Comparison of ENCODE assay signal across 8 cellular contexts in genomic region chr4:121696140-121696640, GRCh38. TPM values are rescaled to one million over a fixed set of nuclear protein-coding genes. Genes with fewer than 3 reads are reported as not detected.
DNase-seq lines count a peak whose midpoint lies in the region; ATAC-seq lines count a peak whose summit lies in the region.

No MANE protein-coding gene starts in this region.

- peaks cover 14 to 24% of the 10 kb centered on the region in 2 donors for H3K4me1 Mint-ChIP-seq in stimulated activated naive B cell treated with anti-CD40 and anti-IgM and Interleukin-4, amounts not matched to agents 10 μg/mL and 1 μg/mL and 100 μg/mL, for 72 hours

- no peaks in the 10 kb centered on the region for H3K9me3 Mint-ChIP-seq in stimulated activated naive B cell treated with anti-CD40 and anti-IgM and Interleukin-4, amounts not matched to agents 10 μg/mL and 1 μg/mL and 100 μg/mL, for 72 hours

- H3K27ac ChIP-seq in esophagus (ENCODE audit: low read depth in 2 of 2, low read length in 1 of 2): peak overlapping the region; percentile 90 to 97

- no peaks in the 10 kb centered on the region for H3K9me3 ChIP-seq in esophagus (ENCODE audit: control insufficient read depth in 2 of 2, insufficient read depth in 1 of 2, low read depth in 1 of 2, low read length in 1 of 2)

- peak overlapping the region; percentile 97 for H3K27ac Mint-ChIP-seq in stimulated activated naive B cell treated with anti-CD40 and anti-IgM and Interleukin-4, amounts not matched to agents 10 μg/mL and 1 μg/mL and 100 μg/mL, for 72 hours

- DNase-seq in NOMO-1 treated with dmso at 0.1 percent for 144 hours (lab: John Stamatoyannopoulos, UW; ENCODE audit: unreplicated experiment): peak; percentile 47
- DNase-seq in activated T-cell treated with anti-CD3 and anti-CD28 coated beads for 4 hours: peak; percentile 48
- peak; percentile 77 for DNase-seq in mucosa of gallbladder (ENCODE audit: low spot score)
- DNase-seq in stimulated activated naive B cell treated with anti-CD40 and anti-IgM and Interleukin-4, amounts not matched to agents 10 μg/mL and 1 μg/mL and 100 μg/mL, for 72 hours: peak; percentile 46

- 1% methylated on average over 28 of the region's 28 CpGs for WGBS in esophagus, 2 donors

- H3K4me3 Mint-ChIP-seq in stimulated activated naive B cell treated with anti-CD40 and anti-IgM and Interleukin-4, amounts not matched to agents 10 μg/mL and 1 μg/mL and 100 μg/mL, for 72 hours: peak overlapping the region; percentile 87 to 99

- peaks cover 10 to 17% of the 10 kb centered on the region in 2 donors for H3K36me3 Mint-ChIP-seq in stimulated activated naive B cell treated with anti-CD40 and anti-IgM and Interleukin-4, amounts not matched to agents 10 μg/mL and 1 μg/mL and 100 μg/mL, for 72 hours

- peak overlapping the region; percentile 83 for H3K4me3 ChIP-seq in GM08714 (ENCODE audit: low read length)
- peak overlapping the region; percentile 75 to 94 for H3K4me3 ChIP-seq in esophagus (ENCODE audit: low read depth in 1 of 2, low read length in 2 of 2)

- ATAC-seq in HG02642 (IDR thresholded peaks at IDR 0.05; ENCODE audit: poor library complexity, unreplicated experiment) (peak; percentile 33), GM18861 (IDR thresholded peaks at IDR 0.05; ENCODE audit: unreplicated experiment) (no peak)
- ATAC-seq in stimulated activated naive B cell treated with anti-CD40 and anti-IgM and Interleukin-4, amounts not matched to agents 10 μg/mL and 1 μg/mL and 100 μg/mL, for 72 hours (replicated peaks): peak; percentile 47 to 50

- H3K4me1 ChIP-seq in esophagus (ENCODE audit: control insufficient read depth in 2 of 2, insufficient read depth in 2 of 2, low read length in 1 of 2): no peaks in the 10 kb centered on the region

- H3K36me3 ChIP-seq in esophagus (ENCODE audit: control insufficient read depth in 2 of 2, insufficient read depth in 2 of 2, low read length in 1 of 2): no peaks in the 10 kb centered on the region

- no peaks in the 10 kb centered on the region for H3K27me3 ChIP-seq in esophagus (ENCODE audit: control insufficient read depth in 1 of 2, insufficient read depth in 2 of 2, low read length in 2 of 2)

- peaks cover 22 to 27% of the 10 kb centered on the region in 2 donors for H3K27me3 Mint-ChIP-seq in stimulated activated naive B cell treated with anti-CD40 and anti-IgM and Interleukin-4, amounts not matched to agents 10 μg/mL and 1 μg/mL and 100 μg/mL, for 72 hours

RNA-seq across cellular contexts. Expression of gene ANXA5, which starts 0.6 kb away (rescaled TPM):
- polyA plus RNA-seq in esophagus: 10 to 100 TPM; 86.3 to 97.2 TPM
- total RNA-seq in mucosa of gallbladder: 327 TPM
